24 cellular contexts compared by ENCODE assay signal in the genomic region with DNA sequence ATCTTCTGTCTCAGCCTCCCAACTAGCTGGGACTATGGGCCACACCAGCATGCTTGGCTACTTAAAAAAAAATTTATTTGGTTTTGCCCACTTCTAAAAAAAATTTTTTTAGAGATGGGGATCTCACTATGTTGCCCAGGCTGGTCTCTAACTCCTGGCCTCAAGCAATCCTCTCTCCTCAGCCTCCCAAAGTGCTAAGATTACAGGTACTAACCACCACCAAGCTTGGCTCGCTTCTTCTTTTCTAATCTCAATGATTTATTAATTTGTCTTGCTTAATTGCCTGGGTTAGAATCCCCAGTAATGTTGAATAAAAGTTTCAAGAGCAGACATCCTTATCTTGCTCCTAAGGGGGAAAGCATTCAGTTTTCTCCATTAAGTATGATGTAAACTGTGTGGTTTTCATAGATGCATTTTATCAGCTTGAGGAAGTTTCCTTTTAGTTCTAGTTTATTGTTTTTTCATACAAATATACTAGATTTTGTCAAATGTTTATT.
"Had no signal": no experiment of that assay in that cellular context is flagged by ENCODE, and none has a peak within 500 bp of the region (broad histone marks: within the 10 kb centered on the region; RNA-seq: fewer than 3 reads in every experiment).

No MANE protein-coding gene starts in this region.

- DNase-seq: KBM-7, MV-4-11, NCI-H1048, NCI-H1105, NCI-H1417, NCI-H1436 treated with DMSO at 0.1 percent for 48 hours, NCI-H1694, NCI-H187 treated with DMSO at 0.1 percent for 48 hours, NCI-H2081, NCI-H2107, NCI-H2227 treated with DMSO at 0.1 percent for 48 hours, NCI-H446, NCI-H510A, NCI-H524 treated with DMSO at 0.1 percent for 48 hours, NCI-H69, NCI-H774, Right ventricle myocardium superior, RPMI8226, SIG-M5 had no signal

- H3K9me3 ChIP-seq: SJSA1 had no signal

- H3K4me1 ChIP-seq: SJSA1 had no signal

- H3K36me3 ChIP-seq: SJSA1 had no signal

- H3K27ac ChIP-seq: HL-60, SJSA1, SK-N-MC had no signal

- H3K27me3 ChIP-seq: SJSA1 had no signal

- FAIRE-seq: HTR-8/SVneo, RCC 7860 had no signal

- H3K4me3 ChIP-seq: SJSA1, SK-N-MC had no signal
